In the genomic region with DNA sequence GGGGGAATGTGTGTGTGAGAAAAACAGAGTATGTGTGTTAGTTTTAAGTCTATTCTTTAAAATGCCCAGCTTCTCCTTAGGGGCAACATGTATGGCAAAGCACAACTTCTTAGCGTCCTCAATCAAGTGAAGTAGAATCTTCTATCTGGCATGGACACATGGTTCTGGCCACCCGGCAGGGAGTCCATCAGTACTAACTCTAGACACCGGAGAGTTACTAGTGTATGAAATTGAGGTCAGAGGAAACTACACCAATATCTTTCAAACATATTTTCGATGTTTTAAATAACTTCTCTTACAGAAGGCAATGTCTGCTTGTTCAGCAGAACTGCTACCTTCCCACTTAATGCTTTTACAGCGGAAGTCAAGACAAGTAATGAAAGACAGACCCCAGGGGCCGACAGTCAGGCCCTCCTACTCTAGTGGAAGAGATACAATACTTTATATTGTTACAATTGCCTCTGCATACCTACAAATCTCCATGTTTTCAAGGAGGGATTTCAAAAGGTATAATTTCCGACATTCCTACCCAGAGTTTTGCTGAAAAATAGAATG, we compare ENCODE assay signal across 9 cellular contexts.
DNase-seq lines count a peak whose midpoint lies in the region; ATAC-seq and TF ChIP-seq lines count a peak whose summit lies in the region.
"Had no signal": no experiment of that assay in that cellular context is flagged by ENCODE, and none has a peak within 500 bp of the region (broad histone marks: within the 10 kb centered on the region; RNA-seq: fewer than 3 reads in every experiment).

No MANE protein-coding gene starts in this region.

- no peak for TF ChIP-seq CTCF in DOHH2 (IDR thresholded peaks at IDR 0.05; ENCODE audit: low read depth, low read length, poor library complexity, severe bottlenecking)
- no peak for TF ChIP-seq CTCF in SU-DHL-6 (IDR thresholded peaks at IDR 0.05; ENCODE audit: insufficient read depth, low read length, poor library complexity, severe bottlenecking)
- TF ChIP-seq CTCF in esophagus muscularis mucosa (IDR thresholded peaks at IDR 0.05), result no peak
- no peak for TF ChIP-seq CTCF in psoas muscle (IDR thresholded peaks at IDR 0.05)

- 29% methylated on average over 7 of the region's 7 CpGs for WGBS in esophagus muscularis mucosa
- WGBS in psoas muscle, 3 donors, result 31 to 45% (median 32%) methylated on average over 7 of the region's 7 CpGs

- H2AFZ ChIP-seq in SU-DHL-6 (ENCODE audit: low read depth, low read length, severe bottlenecking), result no peak overlapping the region

- TF ChIP-seq EP300 in esophagus muscularis mucosa (IDR thresholded peaks at IDR 0.05), result no peak

- no peaks in the 10 kb centered on the region for H3K27me3 ChIP-seq in DOHH2 (ENCODE audit: control insufficient read depth, low read length)
- no peaks in the 10 kb centered on the region for H3K27me3 ChIP-seq in SU-DHL-6 (ENCODE audit: low read length)
- no peaks in the 10 kb centered on the region for H3K27me3 ChIP-seq in esophagus muscularis mucosa
- no peaks in the 10 kb centered on the region for H3K27me3 ChIP-seq in psoas muscle (ENCODE audit: insufficient read depth in 3 of 3, low read length in 2 of 3)

- DNase-seq in esophagus muscularis mucosa (ENCODE audit: extremely low spot score) (no peak), psoas muscle (no peak), HT-29 (ENCODE audit: low spot score) (no peak), NCI-H1417 (lab: John Stamatoyannopoulos, UW) (no peak), SKM-1 treated with dmso at 0.1 percent for 144 hours (lab: John Stamatoyannopoulos, UW; ENCODE audit: unreplicated experiment) (no peak)

- no peak for TF ChIP-seq POLR2A in esophagus muscularis mucosa (IDR thresholded peaks at IDR 0.05; ENCODE audit: low read depth)

- ATAC-seq in psoas muscle (peak in 2 of 4 donors; percentile 2 to 14), HG03432 (IDR thresholded peaks at IDR 0.05; ENCODE audit: unreplicated experiment) (no peak)

- intact Hi-C loops in esophagus muscularis mucosa (cut with DNase I), result no loop called here
- intact Hi-C loops in psoas muscle (cut with DNase I), result no loop called here

- H3K9me2 ChIP-seq in DOHH2 (replicated peaks; ENCODE audit: control insufficient read depth, low read length), result no peaks in the 10 kb centered on the region
- no peaks in the 10 kb centered on the region for H3K9me2 ChIP-seq in SU-DHL-6 (replicated peaks; ENCODE audit: insufficient read depth, low read length)

- H3F3A ChIP-seq in DOHH2 (ENCODE audit: control insufficient read depth, insufficient read depth) (peaks cover 12% of the 10 kb centered on the region), SU-DHL-6 (ENCODE audit: insufficient read depth) (peaks cover 40% of the 10 kb centered on the region)

- H3K9me3 ChIP-seq in DOHH2 (ENCODE audit: control insufficient read depth, insufficient read depth, low read length) (no peaks in the 10 kb centered on the region), SU-DHL-6 (ENCODE audit: insufficient read depth, low read length) (no peaks in the 10 kb centered on the region), esophagus muscularis mucosa (no peaks in the 10 kb centered on the region), psoas muscle (no peaks in the 10 kb centered on the region)

- H3K4me3 ChIP-seq in DOHH2 (ENCODE audit: low read length) (peak overlapping the region; percentile 67; the same call in 1 of the 2 replicates), SU-DHL-6 (ENCODE audit: insufficient read depth, low read length, poor library complexity, severe bottlenecking) (no peak overlapping the region), esophagus muscularis mucosa (peak overlapping the region; percentile 15 to 62 (median 48)), psoas muscle (peak overlapping the region; percentile 30)

- H3K36me3 ChIP-seq in DOHH2 (ENCODE audit: control insufficient read depth, low read length), result peaks cover 25% of the 10 kb centered on the region
- 0 out of 2 replicates have a peak, but pooled peaks cover 6% of the 10 kb centered on the region for H3K36me3 ChIP-seq in SU-DHL-6 (ENCODE audit: low read length)
- no peaks in the 10 kb centered on the region for H3K36me3 ChIP-seq in esophagus muscularis mucosa
- no peaks in the 10 kb centered on the region for H3K36me3 ChIP-seq in psoas muscle (ENCODE audit: insufficient read depth in 1 of 2, low read depth in 1 of 2)

- 0 out of 2 replicates have a peak, but pooled peaks cover 5% of the 10 kb centered on the region for H4K20me1 ChIP-seq in DOHH2 (ENCODE audit: control insufficient read depth, insufficient read depth, low read depth, low read length)
- no peaks in the 10 kb centered on the region for H4K20me1 ChIP-seq in SU-DHL-6 (ENCODE audit: low read depth, low read length)

- H3K27ac ChIP-seq in DOHH2 (ENCODE audit: low read depth, low read length) (no peak overlapping the region), SU-DHL-6 (ENCODE audit: low read depth, low read length) (peak overlapping the region; percentile 88; the same call in 1 of the 2 replicates), esophagus muscularis mucosa (replicated peaks in 1 of 4) (peak overlapping the region; percentile 91 to 96 (median 92)), psoas muscle (peak overlapping the region; percentile 77)
- H3K27ac ChIP-seq: KMS-11 had no signal

- peaks cover 11% of the 10 kb centered on the region for H3K79me2 ChIP-seq in DOHH2 (ENCODE audit: control insufficient read depth, low read length)
- peaks cover 6% of the 10 kb centered on the region; the same call in 1 of the 2 replicates for H3K79me2 ChIP-seq in SU-DHL-6 (ENCODE audit: insufficient read depth, low read length)

- H3K4me2 ChIP-seq in DOHH2 (ENCODE audit: low read length) (peak overlapping the region; percentile 80), SU-DHL-6 (ENCODE audit: low read depth, low read length, poor library complexity, severe bottlenecking) (no peak overlapping the region)
- H3K4me2 ChIP-seq: KMS-11 had no signal

- no peak overlapping the region for H3K9ac ChIP-seq in SU-DHL-6 (ENCODE audit: low read length)
- H3K9ac ChIP-seq: KMS-11 had no signal

- H3K4me1 ChIP-seq in DOHH2 (ENCODE audit: control insufficient read depth, low read length) (peaks cover 80% of the 10 kb centered on the region), esophagus muscularis mucosa (peaks cover 77 to 100% (median 100%) of the 10 kb centered on the region in 4 donors), psoas muscle (peaks cover 56% of the 10 kb centered on the region)
